22 cellular contexts compared by ENCODE assay signal in the genomic region with DNA sequence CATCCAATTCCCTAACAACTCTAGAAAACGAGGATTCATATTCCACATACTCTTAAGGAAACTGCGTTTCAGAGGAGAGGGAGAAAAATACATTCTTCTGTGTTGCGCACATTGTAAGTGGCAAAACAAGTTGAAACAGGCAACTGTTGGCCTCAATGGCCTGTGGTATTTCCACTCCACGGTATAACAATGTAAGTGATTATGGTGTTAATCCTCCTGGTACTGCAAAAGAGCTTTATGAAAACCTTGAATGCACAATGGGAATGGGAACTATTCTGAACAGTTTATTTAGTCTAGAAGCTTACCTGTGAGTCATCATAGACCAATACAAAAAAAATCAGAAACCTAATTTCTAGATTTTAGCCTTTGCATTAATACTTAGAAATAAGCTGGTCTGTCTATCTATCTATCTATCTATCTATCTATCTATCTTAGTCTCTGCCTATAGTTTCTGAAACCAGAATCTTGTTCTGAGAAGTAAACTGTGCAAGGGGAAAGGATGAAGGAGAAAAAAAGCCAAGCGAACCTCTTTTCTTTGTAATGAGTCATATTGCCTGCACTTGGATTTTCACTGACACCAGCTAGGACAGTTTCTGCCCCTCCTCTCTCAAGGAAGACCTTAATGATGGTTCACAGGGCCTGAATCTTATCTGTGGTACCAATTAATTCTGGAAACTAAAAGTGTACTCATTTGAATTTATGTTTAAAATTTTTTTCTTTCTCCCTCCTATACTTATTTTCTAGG.
A peak's percentile ranks its signal among the peaks of the same experiment; 100 is the strongest.
DNase-seq lines count a peak whose midpoint lies in the region; ATAC-seq, FAIRE-seq and TF ChIP-seq lines count a peak whose summit lies in the region.
"Had no signal": no experiment of that assay in that cellular context is flagged by ENCODE, and none has a peak within 500 bp of the region (broad histone marks: within the 10 kb centered on the region; RNA-seq: fewer than 3 reads in every experiment).

No MANE protein-coding gene starts in this region.

- TF ChIP-seq CTCF in GM23338 (conservative IDR thresholded peaks at IDR 0.05; ENCODE audit: low read depth in 2 of 2) (no peak), PC-9 (conservative IDR thresholded peaks at IDR 0.05) (no peak), endothelial cell of umbilical vein (IDR thresholded peaks at IDR 0.05; ENCODE audit: extremely low read depth in 1 of 2, insufficient read depth in 1 of 2, low read depth in 1 of 2, low read length in 2 of 2) (no peak), transverse colon (IDR thresholded peaks at IDR 0.05) (no peak), WERI-Rb-1 (IDR thresholded peaks at IDR 0.05; ENCODE audit: low read depth, low read length) (no peak)

- peaks cover 30% of the 10 kb centered on the region for H3K4me1 Mint-ChIP-seq in GM23338

- peaks cover 12% of the 10 kb centered on the region for H3K9me2 ChIP-seq in GM23338 (ENCODE audit: insufficient read depth)
- H3K9me2 ChIP-seq in PC-9 (ENCODE audit: insufficient read depth), result no peaks in the 10 kb centered on the region

- H3K79me2 ChIP-seq in GM23338 (replicated peaks; ENCODE audit: insufficient read depth) (no peaks in the 10 kb centered on the region), PC-9 (ENCODE audit: low read depth) (no peaks in the 10 kb centered on the region), endothelial cell of umbilical vein (ENCODE audit: control insufficient read depth, insufficient read depth, low read length) (no peaks in the 10 kb centered on the region)

- H3K36me3 Mint-ChIP-seq in GM23338 (ENCODE audit: low read depth), result no peaks in the 10 kb centered on the region

- H3K9me1 ChIP-seq in endothelial cell of umbilical vein (replicated peaks; ENCODE audit: control insufficient read depth, extremely low read depth, insufficient read depth, low read length), result no peaks in the 10 kb centered on the region

- H3K4me1 ChIP-seq in GM23338 (ENCODE audit: insufficient read depth) (peaks cover 26% of the 10 kb centered on the region), PC-9 (replicated peaks; ENCODE audit: insufficient read depth) (peaks cover 25% of the 10 kb centered on the region), endothelial cell of umbilical vein (ENCODE audit: control insufficient read depth, extremely low read depth, insufficient read depth, low read length) (no peaks in the 10 kb centered on the region), transverse colon (no peaks in the 10 kb centered on the region)
- H3K4me1 ChIP-seq: adrenal gland, Caco-2, esophagus muscularis mucosa had no signal

- intact Hi-C loops in PC-9 (cut with micrococcal nuclease; ENCODE audit: unreplicated experiment) (no loop called here), endothelial cell of umbilical vein (cut with micrococcal nuclease) (no loop called here), transverse colon (cut with DNase I; ENCODE audit: low total_unique reads) (no loop called here)

- H3K4me3 ChIP-seq in GM23338, result no peak overlapping the region
- no peak overlapping the region for H3K4me3 ChIP-seq in PC-9
- no peak overlapping the region for H3K4me3 ChIP-seq in endothelial cell of umbilical vein (replicated peaks in 1 of 3; ENCODE audit: insufficient read depth in 1 of 3, low read depth in 1 of 3, low read length in 3 of 3)
- H3K4me3 ChIP-seq in transverse colon, result no peak overlapping the region
- H3K4me3 ChIP-seq in WERI-Rb-1 (ENCODE audit: low read depth, low read length), result no peak overlapping the region
- H3K4me3 ChIP-seq: adrenal gland, esophagus muscularis mucosa, psoas muscle, tibial artery had no signal

- DNase-seq in GM23338 (ENCODE audit: low spot score) (no peak), PC-9 (peak in 1 of 2 experiments; percentile 52), endothelial cell of umbilical vein (ENCODE audit: low read depth, low spot score) (no peak), non-pigmented ciliary epithelial cell (ENCODE audit: low read depth) (peak; percentile 71), GM03348 (ENCODE audit: low spot score) (no peak), transverse colon (no peak), WERI-Rb-1 (no peak)
- DNase-seq in central memory CD4-positive, alpha-beta T cell, result no peak
- DNase-seq: adrenal gland; AML-193; Caco-2; glutamatergic neuron; HCEC 1CT; NCI-H1694 treated with DMSO at 0.1 percent for 48 hours; NCI-H510A; psoas muscle; SIG-M5; stimulated activated CD4-positive, alpha-beta T cell treated with anti-CD3 and anti-CD28 coated beads, Interleukin-12 subunit alpha, Interleukin-12 subunit beta, amount 100 ng/mL, for 4 hours; tibial artery had no signal

- H4K20me1 ChIP-seq in GM23338 (replicated peaks; ENCODE audit: insufficient read depth) (no peaks in the 10 kb centered on the region), PC-9 (ENCODE audit: insufficient read depth) (no peaks in the 10 kb centered on the region), endothelial cell of umbilical vein (replicated peaks; ENCODE audit: control insufficient read depth, extremely low read depth, insufficient read depth, low read length) (no peaks in the 10 kb centered on the region)

- no peaks in the 10 kb centered on the region for H3K9me3 Mint-ChIP-seq in GM23338
- H3K9me3 Mint-ChIP-seq: T-helper 2 cell treated with Interferon-gamma antibody and Interleukin-4, amounts not matched to agents 5 μg/mL and 100 μg/mL, for 36 hours had no signal

- no peak overlapping the region for H3K4me2 ChIP-seq in GM23338
- H3K4me2 ChIP-seq in PC-9, result no peak overlapping the region
- no peak overlapping the region for H3K4me2 ChIP-seq in endothelial cell of umbilical vein (ENCODE audit: insufficient read depth, low read length)

- H3K9ac ChIP-seq in endothelial cell of umbilical vein (replicated peaks; ENCODE audit: extremely low read depth, insufficient read depth, low read length), result no peak overlapping the region

- H3F3A ChIP-seq in GM23338 (replicated peaks; ENCODE audit: low read depth), result no peaks in the 10 kb centered on the region
- peaks cover 14% of the 10 kb centered on the region for H3F3A ChIP-seq in PC-9 (ENCODE audit: insufficient read depth, low read depth)

- H3K27ac ChIP-seq in GM23338 (ENCODE audit: low read depth) (no peak overlapping the region), PC-9 (no peak overlapping the region), endothelial cell of umbilical vein (ENCODE audit: insufficient read depth, low read depth, low read length) (no peak overlapping the region), transverse colon (no peak overlapping the region), WERI-Rb-1 (no peak overlapping the region)
- H3K27ac ChIP-seq: adrenal gland, esophagus muscularis mucosa, psoas muscle, tibial artery had no signal

- no peaks in the 10 kb centered on the region for H3K36me3 ChIP-seq in GM23338 (ENCODE audit: insufficient read depth)
- H3K36me3 ChIP-seq in PC-9 (ENCODE audit: low read depth), result no peaks in the 10 kb centered on the region
- H3K36me3 ChIP-seq in endothelial cell of umbilical vein (ENCODE audit: control insufficient read depth in 2 of 2, extremely low read depth in 1 of 2, insufficient read depth in 2 of 2, low read length in 2 of 2), result no peaks in the 10 kb centered on the region
- no peaks in the 10 kb centered on the region for H3K36me3 ChIP-seq in transverse colon
- H3K36me3 ChIP-seq in WERI-Rb-1, result no peaks in the 10 kb centered on the region
- H3K36me3 ChIP-seq: adrenal gland, esophagus muscularis mucosa, tibial artery had no signal

- H3K9me3 ChIP-seq in PC-9 (ENCODE audit: insufficient read depth, low read depth) (peaks cover 3% of the 10 kb centered on the region; the same call in 1 of the 2 replicates), endothelial cell of umbilical vein (replicated peaks; ENCODE audit: control insufficient read depth, insufficient read depth, low read length) (no peaks in the 10 kb centered on the region), transverse colon (no peaks in the 10 kb centered on the region), WERI-Rb-1 (ENCODE audit: severe bottlenecking) (no peaks in the 10 kb centered on the region)
- H3K9me3 ChIP-seq: adrenal gland, Caco-2, esophagus muscularis mucosa, psoas muscle, tibial artery had no signal

- 81 to 82% methylated on average over 5 of the region's 5 CpGs for WGBS in transverse colon (ENCODE audit: low coverage in 1 of 2), 2 donors

- in situ Hi-C loops in transverse colon (cut with MboI; ENCODE audit: low pct_ligation_motif_present in 1 of 4, low pct_unique_long_range_greater_than_20kb in 1 of 4, low sequenced_read_pairs in 3 of 4), result no loop called here

- dilution Hi-C loops in endothelial cell of umbilical vein (cut with MboI; ENCODE audit: extremely low pct_ligation_motif_present, low sequenced_read_pairs), result no loop called here

- H3K27ac Mint-ChIP-seq in GM23338, result no peak overlapping the region
- H3K27ac Mint-ChIP-seq: T-helper 2 cell treated with Interferon-gamma antibody and Interleukin-4, amounts not matched to agents 5 μg/mL and 100 μg/mL, for 36 hours had no signal

- H2AFZ ChIP-seq in GM23338 (peak overlapping the region; percentile 64), PC-9 (0 out of 2 replicates have a peak overlapping the region, but pooled peaks have one; percentile 37), endothelial cell of umbilical vein (ENCODE audit: low read depth, low read length) (no peak overlapping the region)

- TF ChIP-seq POLR2A in endothelial cell of umbilical vein (IDR thresholded peaks at IDR 0.05; ENCODE audit: low read depth, low read length) (no peak), transverse colon (IDR thresholded peaks at IDR 0.05) (no peak)

- no TSS peak for BruUV-seq in PC-9 (replicated peaks; lab: Mats Ljungman, UMichigan)
- no TSS peak for BruUV-seq in endothelial cell of umbilical vein (replicated peaks; lab: Mats Ljungman, UMichigan)

- no peak for TF ChIP-seq EP300 in transverse colon (IDR thresholded peaks at IDR 0.05; ENCODE audit: low read depth)

- POLR2A ChIA-PET in PC-9 (lab: Charles Lee; ENCODE audit: unreplicated experiment) (interaction anchor here (0.5 to 0.6 kb wide), 2 partner anchors 35 to 1203 kb away, joined by 5 to 13 read pairs; no protein-coding TSS in a partner anchor), endothelial cell of umbilical vein (lab: Charles Lee) (no interaction called here)

- CTCF ChIA-PET in PC-9 (lab: Charles Lee), result no interaction called here
- CTCF ChIA-PET in endothelial cell of umbilical vein (lab: Charles Lee), result interaction anchor here (1.3 to 1.6 kb wide), 3 partner anchors 8 to 15 kb away, joined by 3 to 5 read pairs (median 4); no protein-coding TSS in a partner anchor

- H3K27me3 ChIP-seq in GM23338 (ENCODE audit: insufficient read depth), result no peaks in the 10 kb centered on the region
- H3K27me3 ChIP-seq in PC-9 (ENCODE audit: insufficient read depth, low read depth), result no peaks in the 10 kb centered on the region
- H3K27me3 ChIP-seq in endothelial cell of umbilical vein (ENCODE audit: control insufficient read depth in 2 of 2, insufficient read depth in 2 of 2, low read length in 2 of 2), result peaks cover 3 to 4% of the 10 kb centered on the region in 2 experiments
- H3K27me3 ChIP-seq in transverse colon, result no peaks in the 10 kb centered on the region
- no peaks in the 10 kb centered on the region for H3K27me3 ChIP-seq in WERI-Rb-1 (ENCODE audit: insufficient read depth, low read depth, severe bottlenecking)
- H3K27me3 ChIP-seq: esophagus muscularis mucosa, tibial artery had no signal

- no peak overlapping the region for H3K4me3 Mint-ChIP-seq in GM23338
- H3K4me3 Mint-ChIP-seq: T-helper 2 cell treated with Interferon-gamma antibody and Interleukin-4, amounts not matched to agents 5 μg/mL and 100 μg/mL, for 36 hours had no signal

- FAIRE-seq in endothelial cell of umbilical vein (lab: Jason Lieb, UNC), result no peak
- FAIRE-seq: colon had no signal

- no peak for ATAC-seq in GM23338
- ATAC-seq: psoas muscle had no signal

- H3K27me3 Mint-ChIP-seq in GM23338 (ENCODE audit: insufficient read depth, low read depth, poor library complexity), result no peaks in the 10 kb centered on the region
